9 cellular contexts compared by ENCODE assay signal in genomic region chr19:48393559-48394330, GRCh38. TPM values are rescaled to one million over a fixed set of nuclear protein-coding genes. Genes with fewer than 3 reads are reported as not detected.
DNase-seq lines count a peak whose midpoint lies in the region; ATAC-seq and TF ChIP-seq lines count a peak whose summit lies in the region.
"Had no signal": no experiment of that assay in that cellular context is flagged by ENCODE, and none has a peak within 500 bp of the region (broad histone marks: within the 10 kb centered on the region; RNA-seq: fewer than 3 reads in every experiment).

TSS of gene GRIN2D (plus strand) at chr19:48393668. CDS start at chr19:48398393, 4,725 bp downstream.

- peaks cover 8% of the 10 kb centered on the region; the same call in 1 of the 2 replicates for H3K27me3 ChIP-seq in OCI-LY1 (ENCODE audit: insufficient read depth, low read length)
- H3K27me3 ChIP-seq in psoas muscle (ENCODE audit: insufficient read depth in 3 of 3, low read length in 2 of 3) = peaks cover 0 to 56% (median 39%) of the 10 kb centered on the region in 3 donors

- intact Hi-C loops in psoas muscle (cut with DNase I) = loop anchor here in 1 of 2 donors (5.0 kb wide), 1 partner anchor 76 kb away; no protein-coding TSS in a partner anchor

- no peak within 1 kb of the TSS for H3K27ac ChIP-seq in OCI-LY1 (ENCODE audit: low read depth, low read length, poor library complexity, severe bottlenecking)
- H3K27ac ChIP-seq in psoas muscle = no peak within 1 kb of the TSS
- H3K27ac ChIP-seq: skin epidermis had no signal

- ATAC-seq in psoas muscle = no peak
- no peak for ATAC-seq in GM21619 (IDR thresholded peaks at IDR 0.05; ENCODE audit: unreplicated experiment)
- no peak for ATAC-seq in HG02798 (IDR thresholded peaks at IDR 0.05; ENCODE audit: poor library complexity, unreplicated experiment)

- 2 to 3% (median 2%) methylated on average over 22 to 40 of the region's 40 CpGs for WGBS in psoas muscle, 3 donors

- no peaks in the 10 kb centered on the region for H3F3A ChIP-seq in OCI-LY1 (ENCODE audit: insufficient read depth, low read length)

- no peaks in the 10 kb centered on the region for H3K9me2 ChIP-seq in OCI-LY1 (ENCODE audit: low read depth, low read length)

- H2AFZ ChIP-seq in OCI-LY1 (ENCODE audit: low read length) = no peak within 1 kb of the TSS

- H3K36me3 ChIP-seq in OCI-LY1 (ENCODE audit: insufficient read depth, low read length) = no peaks in the 10 kb centered on the region; the same call in 1 of the 2 replicates
- H3K36me3 ChIP-seq in psoas muscle (ENCODE audit: insufficient read depth in 1 of 2, low read depth in 1 of 2) = peaks cover 0 to 8% of the 10 kb centered on the region in 2 donors

- DNase-seq in NCI-H345 (lab: John Stamatoyannopoulos, UW) (peak; percentile 19), NCI-H345 treated with DMSO at 0.1 percent for 48 hours (lab: John Stamatoyannopoulos, UW; ENCODE audit: unreplicated experiment) (no peak), dermis blood vessel endothelial cell (peak; percentile 39), psoas muscle (no peak), NCI-H1105 treated with DMSO at 0.1 percent for 48 hours (lab: John Stamatoyannopoulos, UW) (no peak)

- peak within 1 kb of the TSS; percentile 21; the same call in 1 of the 2 replicates for H3K4me2 ChIP-seq in OCI-LY1 (ENCODE audit: low read length)

- H3K4me3 ChIP-seq in OCI-LY1 (ENCODE audit: low read depth, low read length, poor library complexity, severe bottlenecking) (no peak within 1 kb of the TSS), psoas muscle (peak within 1 kb of the TSS; percentile 30)

- no peaks in the 10 kb centered on the region for H3K79me2 ChIP-seq in OCI-LY1 (ENCODE audit: insufficient read depth, low read length)

- TF ChIP-seq CTCF in OCI-LY1 (IDR thresholded peaks at IDR 0.05; ENCODE audit: low read length) (no peak), psoas muscle (IDR thresholded peaks at IDR 0.05) (no peak)

- H3K9ac ChIP-seq in OCI-LY1 (ENCODE audit: low read length) = no peak within 1 kb of the TSS

- peaks cover 14% of the 10 kb centered on the region for H3K4me1 ChIP-seq in OCI-LY1 (ENCODE audit: insufficient read depth, low read length, severe bottlenecking)
- no peaks in the 10 kb centered on the region for H3K4me1 ChIP-seq in psoas muscle

- no peaks in the 10 kb centered on the region for H4K20me1 ChIP-seq in OCI-LY1 (ENCODE audit: insufficient read depth, low read length)

- H3K9me3 ChIP-seq in OCI-LY1 (ENCODE audit: low read length) = no peaks in the 10 kb centered on the region
- no peaks in the 10 kb centered on the region for H3K9me3 ChIP-seq in psoas muscle

RNA-seq across cellular contexts. Expression of gene GRIN2D, which starts in this region (rescaled TPM):
- 0.51 and 0.79 TPM in 2 replicates for total RNA-seq in dermis blood vessel endothelial cell
- under 1 TPM; 0.04 to 0.21 (median 0.06) TPM for total RNA-seq in psoas muscle
- polyA plus RNA-seq in psoas muscle = under 1 TPM; 0.03 to 0.07 (median 0.04) TPM

Comparison
In these comparisons a context has a peak if more than half of its experiments do, and no peak if none do; other contexts are left out.
1. Peak in DNase-seq in dermis blood vessel endothelial cell; RNA of the gene not detected or under 1 TPM.